8 cellular contexts compared by ENCODE assay signal in the genomic region with DNA sequence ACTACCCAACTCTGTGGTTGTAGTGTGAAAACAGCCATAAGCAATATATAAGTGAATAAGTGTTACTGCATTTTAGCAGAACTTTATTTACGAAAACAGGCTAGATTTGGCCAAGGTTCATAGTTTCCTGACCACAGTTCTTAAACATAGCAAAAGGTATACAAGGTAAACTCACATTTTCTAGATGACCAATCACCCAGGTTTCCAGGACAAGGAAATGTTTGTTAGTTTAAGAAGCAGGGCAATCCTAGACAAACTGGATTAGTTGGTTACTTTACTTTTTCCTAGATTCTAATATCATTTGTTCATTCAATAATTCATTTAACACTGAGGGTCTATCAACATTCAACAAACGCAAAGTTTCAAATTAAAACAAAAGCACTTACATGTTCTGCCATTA.
"Had no signal": no experiment of that assay in that cellular context is flagged by ENCODE, and none has a peak within 500 bp of the region (broad histone marks: within the 10 kb centered on the region; RNA-seq: fewer than 3 reads in every experiment).

No MANE protein-coding gene starts in this region.

- FAIRE-seq: H54, HTR-8/SVneo, K562 had no signal

- H3K4me3 ChIP-seq: GM23248, K562 had no signal

- H3K9ac ChIP-seq: GM23248 had no signal

- DNase-seq: GM23248, GOT3, H9, HCEC 1CT, IMR-90 had no signal

- ATAC-seq: K562 had no signal

- H3K27ac ChIP-seq: GM23248 had no signal
